In the genomic region with DNA sequence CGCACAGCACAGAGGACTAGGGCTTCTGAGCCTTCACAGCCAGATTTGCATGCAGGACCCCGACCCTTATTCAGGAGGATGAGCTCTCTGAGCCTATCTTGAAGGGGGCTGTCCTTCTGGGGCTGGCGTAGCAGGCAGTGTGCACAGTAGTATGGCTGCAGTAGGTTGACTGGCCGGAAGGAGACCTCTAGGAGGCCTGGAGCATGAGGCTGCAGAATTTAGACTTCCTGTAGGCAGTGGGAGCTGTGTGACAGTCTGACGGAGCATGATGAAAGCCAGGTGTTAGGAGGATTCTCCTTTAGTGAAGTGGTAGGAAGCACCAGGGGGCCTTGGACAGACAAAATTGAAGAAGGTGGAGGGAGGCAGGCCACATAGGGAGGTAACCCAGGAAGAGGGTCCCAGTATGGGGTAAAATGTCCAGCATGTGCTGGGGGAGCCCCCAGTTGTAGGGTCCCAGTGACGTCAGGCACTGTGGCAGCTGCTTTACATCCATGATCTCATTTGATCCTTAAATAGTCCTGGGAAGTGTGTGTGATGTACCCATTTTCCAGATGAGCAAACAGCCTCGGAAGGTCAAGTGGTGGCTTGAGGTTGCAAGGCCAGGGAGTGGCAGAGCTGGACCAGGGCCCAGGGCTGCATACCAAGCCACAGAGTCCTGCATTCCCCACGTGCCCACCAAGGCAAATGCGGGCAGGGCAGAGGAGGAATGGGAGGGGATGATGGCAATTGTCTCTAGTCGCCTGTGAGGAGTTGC, we compare ENCODE assay signal across 35 cellular contexts. TPM values are rescaled to one million over a fixed set of nuclear protein-coding genes. Genes with fewer than 3 reads are reported as not detected.
A peak's percentile ranks its signal among the peaks of the same experiment; 100 is the strongest.
DNase-seq lines count a peak whose midpoint lies in the region; ATAC-seq and TF ChIP-seq lines count a peak whose summit lies in the region.
"Had no signal": no experiment of that assay in that cellular context is flagged by ENCODE, and none has a peak within 500 bp of the region (broad histone marks: within the 10 kb centered on the region; RNA-seq: fewer than 3 reads in every experiment).

No MANE protein-coding gene starts in this region.

- no peak overlapping the region for H2AFZ ChIP-seq in trophoblast cell (ENCODE audit: insufficient read depth, low read length, poor library complexity)

- no peaks in the 10 kb centered on the region for H3K27me3 Mint-ChIP-seq in CD8-positive, alpha-beta T cell (ENCODE audit: low read depth)

- peak overlapping the region; percentile 42 for H2BK5ac ChIP-seq in trophoblast cell (ENCODE audit: low read depth, low read length, poor library complexity)

- no peak overlapping the region for H3K4me3 Mint-ChIP-seq in CD8-positive, alpha-beta T cell
- H3K4me3 Mint-ChIP-seq: activated B cell treated with CpG ODN at 0.5 μM for 24 hours had no signal

- H3K4me3 ChIP-seq in trophoblast cell (ENCODE audit: low read depth, low read length) (no peak overlapping the region), lower leg skin (ENCODE audit: low read depth, poor library complexity, severe bottlenecking) (no peak overlapping the region), A673 (ENCODE audit: low read depth, low read length, poor library complexity, severe bottlenecking) (no peak overlapping the region)
- H3K4me3 ChIP-seq in CD8-positive, alpha-beta T cell (ENCODE audit: low read depth, low read length) = no peak overlapping the region
- H3K4me3 ChIP-seq: BLaER1 treated with 17β-estradiol and CSF1 and Interleukin-3, amounts not matched to agents 10 nM and 100 nM; colonic mucosa; stomach; thyroid gland had no signal

- POLR2A ChIA-PET in A673 (lab: Charles Lee; ENCODE audit: low non-redundant PET) = no interaction called here
- POLR2A ChIA-PET in CD8-positive, alpha-beta T cell (lab: Charles Lee) = no interaction called here

- H3K4ac ChIP-seq in trophoblast cell (ENCODE audit: low read depth, low read length) = peak overlapping the region; percentile 68

- H3K79me1 ChIP-seq in trophoblast cell (ENCODE audit: low read length) = peaks cover 42% of the 10 kb centered on the region

- no peaks in the 10 kb centered on the region for H3K9me3 Mint-ChIP-seq in CD8-positive, alpha-beta T cell
- H3K9me3 Mint-ChIP-seq: activated B cell treated with CpG ODN at 0.5 μM for 24 hours; activated naive CD4-positive, alpha-beta T cell treated with anti-CD3 and anti-CD28 coated beads, Interleukin-2, amount 50 U/mL, for 72 hours; activated T-helper 2 cell treated with anti-CD3 and anti-CD28 coated beads, Interferon-gamma antibody, Interleukin-2, Interleukin-4, amounts not matched to agents 10 μg/mL and 5 μg/mL and 100 μg/mL, durations not matched to agents 14 hours and 24 hours and 36 hours had no signal

- H3K9ac ChIP-seq in trophoblast cell (ENCODE audit: low read length) = no peak overlapping the region
- H3K9ac ChIP-seq: BLaER1 treated with 17β-estradiol and CSF1 and Interleukin-3, amounts not matched to agents 10 nM and 100 nM had no signal

- TF ChIP-seq POLR2A in lower leg skin (IDR thresholded peaks at IDR 0.05) = no peak

- ATAC-seq in CD8-positive, alpha-beta T cell = no peak
- ATAC-seq: activated naive CD4-positive, alpha-beta T cell treated with anti-CD3 and anti-CD28 coated beads, Interleukin-2, amount 50 U/mL, for 72 hours; PC-3 had no signal

- H3K27ac ChIP-seq in trophoblast cell (ENCODE audit: low read depth, low read length) = peak overlapping the region; percentile 65
- no peak overlapping the region for H3K27ac ChIP-seq in A673 (ENCODE audit: low read depth, low read length, poor library complexity, severe bottlenecking)
- H3K27ac ChIP-seq in CD8-positive, alpha-beta T cell (ENCODE audit: low read depth, low read length) = no peak overlapping the region
- H3K27ac ChIP-seq: BLaER1 treated with 17β-estradiol and CSF1 and Interleukin-3, amounts not matched to agents 10 nM and 100 nM; colonic mucosa; stomach; thyroid gland had no signal

- peak overlapping the region; percentile 14 for H4K12ac ChIP-seq in trophoblast cell (ENCODE audit: low read depth, low read length)

- no peak overlapping the region for H3K27ac Mint-ChIP-seq in CD8-positive, alpha-beta T cell
- H3K27ac Mint-ChIP-seq: activated B cell treated with CpG ODN at 0.5 μM for 24 hours; activated naive CD4-positive, alpha-beta T cell treated with anti-CD3 and anti-CD28 coated beads, Interleukin-2, amount 50 U/mL, for 72 hours; activated T-helper 2 cell treated with anti-CD3 and anti-CD28 coated beads, Interferon-gamma antibody, Interleukin-2, Interleukin-4, amounts not matched to agents 10 μg/mL and 5 μg/mL and 100 μg/mL, durations not matched to agents 14 hours and 24 hours and 36 hours had no signal

- peak; percentile 74 for DNase-seq in ELF-1 (ENCODE audit: low read depth, low spot score)
- DNase-seq in LHCN-M2 (ENCODE audit: low read depth) = peak; percentile 38
- DNase-seq in islet precursor cell = peak; percentile 84
- no peak for DNase-seq in trophoblast cell
- DNase-seq in lower leg skin (ENCODE audit: low spot score in 2 of 2) = no peak
- no peak for DNase-seq in A673 (ENCODE audit: low spot score)
- no peak for DNase-seq in CD8-positive, alpha-beta T cell
- DNase-seq: activated B cell treated with CpG ODN at 0.5 μM for 24 hours; activated CD8-positive, alpha-beta memory T cell treated with anti-CD3 and anti-CD28 coated beads, Interleukin-2, amount 50 U/mL, for 4 hours; anterior cingulate cortex; Caco-2; colonic mucosa; DND-41; effector memory CD4-positive, alpha-beta T cell; head of caudate nucleus; Karpas-422; kidney glomerular epithelial cell; MV-4-11; NCI-H1694 treated with DMSO at 0.1 percent for 48 hours; NCI-H2171; NCI-H510A treated with DMSO at 0.1 percent for 48 hours; NK-92 treated with Interleukin-12 subunit alpha and Interleukin-12 subunit beta, amount 100 ng/mL, for 24 hours; PC-3; small intestine; stimulated activated CD4-positive, alpha-beta T cell treated with anti-CD3 and anti-CD28 coated beads, Interleukin-1b, Interleukin-23, amount 100 ng/mL, for 48 hours; stimulated activated CD8-positive, alpha-beta memory T cell treated with anti-CD3 and anti-CD28 coated beads, Interleukin-4, amount 100 ng/mL, for 48 hours; stomach; T-helper 9 cell; thyroid gland had no signal

- H3K18ac ChIP-seq in trophoblast cell (ENCODE audit: low read length) = peak overlapping the region; percentile 48

- peak overlapping the region; percentile 44 for H4K8ac ChIP-seq in trophoblast cell (ENCODE audit: low read depth, low read length)

- H2AK5ac ChIP-seq in trophoblast cell (ENCODE audit: low read length) = peak overlapping the region; percentile 85

- peaks cover 51 to 63% of the 10 kb centered on the region in 2 experiments for H3K4me1 ChIP-seq in trophoblast cell (ENCODE audit: control insufficient read depth in 1 of 2, insufficient read depth in 2 of 2, low read length in 2 of 2)
- H3K4me1 ChIP-seq in A673 (ENCODE audit: insufficient read depth, low read length, poor library complexity, severe bottlenecking) = peaks cover 3% of the 10 kb centered on the region
- no peaks in the 10 kb centered on the region for H3K4me1 ChIP-seq in CD8-positive, alpha-beta T cell (ENCODE audit: insufficient read depth, low read length)
- H3K4me1 ChIP-seq: colonic mucosa, thyroid gland had no signal

- WGBS in trophoblast cell (ENCODE audit: extremely low coverage, insufficient coverage, insufficient read length) = no CpG with 5 or more reads among the region's 10 CpGs
- WGBS in lower leg skin, 2 donors = 79 to 84% methylated on average over 10 of the region's 10 CpGs

- H3K36me3 ChIP-seq in trophoblast cell (ENCODE audit: control insufficient read depth in 1 of 2, insufficient read depth in 2 of 2, low read length in 2 of 2) (no peaks in the 10 kb centered on the region), A673 (ENCODE audit: insufficient read depth, low read length, poor library complexity, severe bottlenecking) (no peaks in the 10 kb centered on the region)
- no peaks in the 10 kb centered on the region for H3K36me3 ChIP-seq in CD8-positive, alpha-beta T cell (ENCODE audit: insufficient read depth, low read length)
- H3K36me3 ChIP-seq: BLaER1 treated with 17β-estradiol and CSF1 and Interleukin-3, amounts not matched to agents 10 nM and 100 nM; colonic mucosa; stomach; thyroid gland had no signal

- H3K27me3 ChIP-seq in trophoblast cell (ENCODE audit: insufficient read depth, low read length) (no peaks in the 10 kb centered on the region), A673 (replicated peaks; ENCODE audit: insufficient read depth, low read depth, low read length, poor library complexity) (no peaks in the 10 kb centered on the region)
- H3K27me3 ChIP-seq in CD8-positive, alpha-beta T cell (ENCODE audit: insufficient read depth, low read length) = no peaks in the 10 kb centered on the region
- H3K27me3 ChIP-seq: BLaER1 treated with 17β-estradiol and CSF1 and Interleukin-3, amounts not matched to agents 10 nM and 100 nM; colonic mucosa; stomach; thyroid gland had no signal

- H3K36me3 Mint-ChIP-seq in CD8-positive, alpha-beta T cell = no peaks in the 10 kb centered on the region
- H3K36me3 Mint-ChIP-seq: activated naive CD4-positive, alpha-beta T cell treated with anti-CD3 and anti-CD28 coated beads, Interleukin-2, amount 50 U/mL, for 72 hours had no signal

- H4K91ac ChIP-seq in trophoblast cell (ENCODE audit: low read depth, low read length) = peak overlapping the region; percentile 60

- TF ChIP-seq CTCF in lower leg skin (IDR thresholded peaks at IDR 0.05) (no peak), A673 (conservative IDR thresholded peaks at IDR 0.05; ENCODE audit: low read depth, low read length) (no peak)
- TF ChIP-seq CTCF in CD8-positive, alpha-beta T cell (IDR thresholded peaks at IDR 0.05) = no peak

- no TSS peak for BruUV-seq in A673 (replicated peaks; lab: Mats Ljungman, UMichigan)

- H3K4me1 Mint-ChIP-seq in CD8-positive, alpha-beta T cell (ENCODE audit: low read depth) = no peaks in the 10 kb centered on the region
- H3K4me1 Mint-ChIP-seq: activated B cell treated with CpG ODN at 0.5 μM for 24 hours had no signal

- H3K79me2 ChIP-seq in trophoblast cell (ENCODE audit: control insufficient read depth, insufficient read depth, low read length, poor library complexity) = peaks cover 12% of the 10 kb centered on the region

- peak overlapping the region; percentile 87 for H2BK12ac ChIP-seq in trophoblast cell (ENCODE audit: low read length)

- CTCF ChIA-PET in A673 (lab: Charles Lee) = no interaction called here
- CTCF ChIA-PET in CD8-positive, alpha-beta T cell (lab: Charles Lee) = no interaction called here

- H3K4me2 ChIP-seq in trophoblast cell (ENCODE audit: low read length) = no peak overlapping the region
- H3K4me2 ChIP-seq: BLaER1 treated with 17β-estradiol and CSF1 and Interleukin-3, amounts not matched to agents 10 nM and 100 nM had no signal

- intact Hi-C loops in lower leg skin (cut with DNase I; ENCODE audit: low total_unique reads) (no loop called here), A673 (cut with micrococcal nuclease; ENCODE audit: unreplicated experiment) (no loop called here)
- intact Hi-C loops in CD8-positive, alpha-beta T cell (cut with DNase I, micrococcal nuclease) = no loop called here

- H3K9me3 ChIP-seq in trophoblast cell (ENCODE audit: insufficient read depth, low read depth, low read length) = no peaks in the 10 kb centered on the region
- no peaks in the 10 kb centered on the region for H3K9me3 ChIP-seq in A673 (ENCODE audit: low read depth, low read length, poor library complexity, severe bottlenecking)
- no peaks in the 10 kb centered on the region for H3K9me3 ChIP-seq in CD8-positive, alpha-beta T cell (ENCODE audit: low read length)
- H3K9me3 ChIP-seq: BLaER1 treated with 17β-estradiol and CSF1 and Interleukin-3, amounts not matched to agents 10 nM and 100 nM; Caco-2; colonic mucosa; stomach; thyroid gland had no signal

- H3K23ac ChIP-seq in trophoblast cell (ENCODE audit: low read length) = no peak overlapping the region

- peak overlapping the region; percentile 77 for H2BK120ac ChIP-seq in trophoblast cell (ENCODE audit: insufficient read depth, low read length, poor library complexity)

- peak overlapping the region; percentile 76 for H3K14ac ChIP-seq in trophoblast cell (ENCODE audit: low read length)

RNA-seq across cellular contexts. Expression of gene SPSB4, which starts 36.1 kb away (rescaled TPM):
- total RNA-seq in LHCN-M2 (2014; rRNA removed) = 0.52 and 0.58 TPM in 2 replicates
- 0.36 TPM for polyA plus RNA-seq in LHCN-M2 (2012)
- 19.8 and 20.9 TPM in 2 replicates for polyA plus RNA-seq in trophoblast cell (2013)
- under 1 TPM in 1 of 4 donors, not detected in 3; 0.10 TPM for total RNA-seq in lower leg skin
- 0.39 and 0.66 TPM in 2 replicates for total RNA-seq in A673 (2021)
- not detected for total RNA-seq in CD8-positive, alpha-beta T cell
- total RNA-seq: activated B cell treated with CpG ODN at 0.5 μM for 24 hours; activated naive CD4-positive, alpha-beta T cell treated with anti-CD3 and anti-CD28 coated beads, Interleukin-2, amount 50 U/mL, for 72 hours; activated T-helper 2 cell treated with anti-CD3 and anti-CD28 coated beads, Interferon-gamma antibody, Interleukin-2, Interleukin-4, amounts not matched to agents 10 μg/mL and 5 μg/mL and 100 μg/mL, durations not matched to agents 14 hours and 24 hours and 36 hours; Caco-2; colonic mucosa; fibroblast of villous mesenchyme; PC-3; renal cortical epithelial cell had no signal
- polyA plus RNA-seq: AG04450 had no signal

Comparison
In these comparisons a context has a peak if more than half of its experiments do, and no peak if none do; other contexts are left out.
1. DNase-seq: peak in ELF-1 (single experiment), LHCN-M2 (single experiment) and islet precursor cell (single experiment); none in trophoblast cell (0 of 2), lower leg skin (0 of 2), A673 (single experiment) and CD8-positive, alpha-beta T cell (0 of 7).